8 cellular contexts compared by ENCODE assay signal in the genomic region with DNA sequence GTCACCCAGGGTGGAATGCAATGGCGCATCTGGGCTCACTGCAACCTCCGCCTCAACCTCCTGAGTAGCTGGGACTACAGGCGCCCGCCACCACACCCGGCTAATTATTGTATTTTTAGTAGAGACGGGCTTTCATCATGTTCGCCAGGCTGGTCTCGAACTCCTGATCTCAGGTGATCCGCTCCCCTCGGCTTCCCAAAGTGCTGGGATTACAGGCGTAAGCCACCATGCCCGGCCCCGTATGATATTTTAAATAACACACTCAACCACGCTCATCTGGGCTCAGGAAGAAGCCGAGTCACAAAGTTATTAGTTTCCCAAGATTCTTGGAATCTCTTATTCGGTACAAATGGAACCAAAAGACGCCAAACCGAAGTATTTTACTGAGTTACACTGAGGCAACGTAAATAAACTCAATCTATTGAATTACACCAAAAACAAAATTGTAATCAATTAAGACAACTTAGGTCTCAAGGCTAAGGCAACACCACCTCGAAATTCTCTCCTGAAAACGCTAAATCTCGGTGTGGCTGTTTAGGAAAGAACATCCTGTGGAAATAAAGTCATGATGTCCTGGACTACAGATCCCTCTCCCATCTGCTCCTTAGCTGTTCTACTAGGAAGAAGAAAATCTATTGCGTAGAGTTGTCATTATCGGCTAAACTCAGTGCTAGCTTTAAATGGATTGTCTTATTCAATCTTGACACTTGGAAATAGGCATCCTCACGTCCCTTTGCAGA. TPM values are rescaled to one million over a fixed set of nuclear protein-coding genes. Genes with fewer than 3 reads are reported as not detected.
DNase-seq lines count a peak whose midpoint lies in the region; ATAC-seq and TF ChIP-seq lines count a peak whose summit lies in the region.

No MANE protein-coding gene starts in this region.

- H3K27ac ChIP-seq in breast epithelium: peak overlapping the region; percentile 96
- peak overlapping the region; percentile 87 to 90 (median 90) for H3K27ac ChIP-seq in right lobe of liver
- H3K27ac ChIP-seq in upper lobe of left lung: peak overlapping the region; percentile 90 to 96 (median 93)

- peak overlapping the region; percentile 94 for H3K4me3 ChIP-seq in Jurkat, Clone E6-1 (ENCODE audit: low read length)
- peak overlapping the region; percentile 83 to 95 (median 90) for H3K4me3 ChIP-seq in breast epithelium
- H3K4me3 ChIP-seq in right lobe of liver: peak overlapping the region; percentile 61 to 88 (median 83)
- peak overlapping the region; percentile 64 to 100 (median 84) for H3K4me3 ChIP-seq in upper lobe of left lung

- TF ChIP-seq EP300 in upper lobe of left lung (IDR thresholded peaks at IDR 0.05): no peak

- TF ChIP-seq POLR2A in breast epithelium (IDR thresholded peaks at IDR 0.05) (no peak), right lobe of liver (IDR thresholded peaks at IDR 0.05) (no peak), upper lobe of left lung (IDR thresholded peaks at IDR 0.05) (no peak)

- H3K27me3 ChIP-seq in breast epithelium (no peaks in the 10 kb centered on the region), right lobe of liver (no peaks in the 10 kb centered on the region), upper lobe of left lung (no peaks in the 10 kb centered on the region)

- DNase-seq in Ammon's horn (ENCODE audit: low spot score) (peak; percentile 9), breast epithelium (ENCODE audit: low spot score in 2 of 2) (no peak), right lobe of liver (no peak), upper lobe of left lung (no peak), MV-4-11 (lab: John Stamatoyannopoulos, UW) (no peak), NCI-H2081 treated with DMSO at 0.1 percent for 48 hours (lab: John Stamatoyannopoulos, UW) (no peak), GDM1 (lab: John Stamatoyannopoulos, UW) (no peak)
- DNase-seq in Jurkat, Clone E6-1 (ENCODE audit: low read depth, low spot score): no peak

- H3K4me1 ChIP-seq in breast epithelium (no peaks in the 10 kb centered on the region), right lobe of liver (peaks cover 0 to 20% (median 9%) of the 10 kb centered on the region in 4 donors), upper lobe of left lung (peaks cover 6 to 17% (median 8%) of the 10 kb centered on the region in 4 donors)

- no peaks in the 10 kb centered on the region for H3K36me3 ChIP-seq in breast epithelium
- peaks cover 0 to 8% (median 0%) of the 10 kb centered on the region in 4 donors for H3K36me3 ChIP-seq in right lobe of liver
- H3K36me3 ChIP-seq in upper lobe of left lung: peaks cover 0 to 6% (median 4%) of the 10 kb centered on the region in 4 donors

- intact Hi-C loops in breast epithelium (cut with DNase I; ENCODE audit: low total_unique reads) (loop anchor here (5.0 kb wide), 1 partner anchor 151 kb away; no protein-coding TSS in a partner anchor), right lobe of liver (cut with DNase I) (no loop called here)

- peak in 2 of 4 donors; percentile 1 to 4 for ATAC-seq in right lobe of liver
- peak in 1 of 2 donors; percentile 23 for ATAC-seq in upper lobe of left lung (ENCODE audit: low FRiP score in 2 of 2)

- H3K9me3 ChIP-seq in breast epithelium: no peaks in the 10 kb centered on the region
- no peaks in the 10 kb centered on the region for H3K9me3 ChIP-seq in right lobe of liver
- H3K9me3 ChIP-seq in upper lobe of left lung: no peaks in the 10 kb centered on the region

- WGBS in right lobe of liver (ENCODE audit: insufficient coverage, low coverage, low lambda C conversion rate, missing lambda C conversion rate): 50% methylated on average over 24 of the region's 25 CpGs
- 59 to 63% methylated on average over 25 of the region's 25 CpGs for WGBS in upper lobe of left lung, 2 donors

- TF ChIP-seq CTCF in breast epithelium (IDR thresholded peaks at IDR 0.05) (no peak), right lobe of liver (IDR thresholded peaks at IDR 0.05) (no peak), upper lobe of left lung (IDR thresholded peaks at IDR 0.05) (no peak)

RNA-seq across cellular contexts. Expression of a gene that starts 0.9 kb away (rescaled TPM):
- 40.6 TPM for polyA plus RNA-seq in Jurkat, Clone E6-1 (2012; ENCODE audit: insufficient read depth, insufficient read length)
- total RNA-seq in breast epithelium (10 to 100 TPM in 2 of 3 donors, 1 to 10 TPM in 1; 6.4 to 34.4 (median 14.4) TPM), right lobe of liver (1 to 10 TPM; 2.3 to 5.5 (median 3.4) TPM), upper lobe of left lung (10 to 100 TPM in 3 of 6 donors, 1 to 10 TPM in 3; 3.8 to 19.9 (median 10.9) TPM)

RNA-seq across cellular contexts. Expression of a gene that starts 27.5 kb away (rescaled TPM):
- polyA plus RNA-seq in Jurkat, Clone E6-1 (2012; ENCODE audit: insufficient read depth, insufficient read length): 8.1 TPM
- 10 to 100 TPM in 1 of 3 donors, 1 to 10 TPM in 2; 3.6 to 11.6 (median 9.8) TPM for total RNA-seq in breast epithelium
- total RNA-seq in right lobe of liver: 1 to 10 TPM; 3.5 to 8.5 (median 7.4) TPM
- 10 to 100 TPM in 5 of 6 donors, 1 to 10 TPM in 1; 8.9 to 20.2 (median 15.4) TPM for total RNA-seq in upper lobe of left lung

RNA-seq across cellular contexts. Expression of a gene that starts 43.0 kb away (rescaled TPM):
- polyA plus RNA-seq in Jurkat, Clone E6-1 (2012; ENCODE audit: insufficient read depth, insufficient read length): 7.9 TPM
- total RNA-seq in breast epithelium: 10 to 100 TPM; 12.2 to 24.1 (median 15.4) TPM
- 10 to 100 TPM in 2 of 6 experiments, 1 to 10 TPM in 4; 8.3 to 11.4 (median 9.7) TPM for total RNA-seq in right lobe of liver
- total RNA-seq in upper lobe of left lung: 10 to 100 TPM; 19.0 to 33.3 (median 29.5) TPM
